Comparison of ENCODE assay signal across 26 cellular contexts in the genomic region with DNA sequence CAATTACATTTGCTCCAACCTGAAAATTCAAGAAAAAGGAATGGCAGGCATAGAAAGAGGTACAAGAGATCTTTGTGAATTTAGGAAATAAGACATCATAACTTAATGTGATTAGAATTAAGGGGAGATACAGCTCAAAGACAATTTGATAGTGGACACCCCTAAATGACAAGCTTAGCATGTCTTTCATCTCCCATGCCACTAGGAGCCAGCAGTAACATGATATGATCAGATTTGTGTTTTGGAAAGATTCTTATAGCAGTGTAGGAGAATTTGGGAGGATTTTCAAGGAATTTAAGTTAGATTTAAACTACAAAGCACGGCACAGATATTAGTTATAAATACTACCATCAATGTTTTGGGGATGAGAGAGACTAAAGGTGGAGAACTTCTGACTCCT.
A peak's percentile ranks its signal among the peaks of the same experiment; 100 is the strongest.
DNase-seq lines count a peak whose midpoint lies in the region; ATAC-seq and TF ChIP-seq lines count a peak whose summit lies in the region.
"Had no signal": no experiment of that assay in that cellular context is flagged by ENCODE, and none has a peak within 500 bp of the region (broad histone marks: within the 10 kb centered on the region; RNA-seq: fewer than 3 reads in every experiment).

No MANE protein-coding gene starts in this region.

- no peak overlapping the region for H2BK15ac ChIP-seq in IMR-90 (ENCODE audit: low read depth, low read length)

- DNase-seq in AG08396 (ENCODE audit: low spot score) (peak; percentile 7), IMR-90 (peak; percentile 18), mammary epithelial cell (no peak), iris pigment epithelial cell (ENCODE audit: low read depth) (peak; percentile 14), prostate gland (ENCODE audit: low spot score) (no peak), gastrocnemius medialis (no peak), cerebellar cortex (ENCODE audit: low spot score) (no peak), DMS 273 (lab: John Stamatoyannopoulos, UW; ENCODE audit: unreplicated experiment) (no peak)
- DNase-seq: activated CD4-positive, alpha-beta T cell treated with anti-CD3 and anti-CD28 coated beads for 4 hours; activated CD8-positive, alpha-beta memory T cell treated with anti-CD3 and anti-CD28 coated beads, Interleukin-2, amount 50 U/mL, for 48 hours; BE2C; body of pancreas; effector CD4-positive, alpha-beta T cell; GDM1; left ventricle myocardium inferior; naive B cell; NCI-H1092; NCI-H2081 treated with DMSO at 0.1 percent for 48 hours; NCI-H526; PC-9; stimulated activated CD4-positive, alpha-beta T cell treated with anti-CD3 and anti-CD28 coated beads, Interleukin-4, amount 100 ng/mL, for 4 hours; stimulated activated CD8-positive, alpha-beta memory T cell treated with anti-CD3 and anti-CD28 coated beads, Interleukin-4, amount 100 ng/mL, for 48 hours; substantia nigra; T-helper 9 cell had no signal

- WGBS in IMR-90 (ENCODE audit: extremely low coverage in 2 of 2, insufficient read length in 1 of 2), 2 experiments, result no CpG with 5 or more reads among the region's 1 CpG
- 0% methylated on average over 1 of the region's 1 CpG for WGBS in mammary epithelial cell (ENCODE audit: low coverage, missing lambda C conversion rate)
- WGBS in prostate gland, result 0% methylated on average over 1 of the region's 1 CpG

- peak; percentile 45 for TF ChIP-seq RAD21 in IMR-90 (IDR thresholded peaks at IDR 0.05; ENCODE audit: low read length)

- H3K79me1 ChIP-seq in IMR-90 (ENCODE audit: low read depth in 1 of 2, low read length in 2 of 2), result no peaks in the 10 kb centered on the region

- H2AK5ac ChIP-seq in IMR-90 (ENCODE audit: low read depth, low read length), result no peak overlapping the region

- dilution Hi-C loops in IMR-90 (cut with HindIII; ENCODE audit: low sequenced_read_pairs, unreplicated experiment) (no loop called here), mammary epithelial cell (cut with HindIII; ENCODE audit: low sequenced_read_pairs) (no loop called here)

- H3K23ac ChIP-seq in IMR-90 (ENCODE audit: low read depth, low read length), result no peak overlapping the region

- no peaks in the 10 kb centered on the region for H3K79me2 ChIP-seq in mammary epithelial cell (ENCODE audit: insufficient read depth, low read length)
- H3K79me2 ChIP-seq: parathyroid adenoma had no signal

- no peak overlapping the region for H3K4ac ChIP-seq in IMR-90 (ENCODE audit: low read depth, low read length)

- H2BK120ac ChIP-seq in IMR-90 (ENCODE audit: low read depth, low read length), result no peak overlapping the region

- H3K4me2 ChIP-seq in IMR-90 (ENCODE audit: low read depth, low read length) (no peak overlapping the region), mammary epithelial cell (ENCODE audit: insufficient read depth, low read depth, low read length) (no peak overlapping the region)
- H3K4me2 ChIP-seq: PC-9 had no signal

- no peak overlapping the region for H4K91ac ChIP-seq in IMR-90 (ENCODE audit: insufficient read depth, low read depth, low read length)

- in situ Hi-C loops in IMR-90 (cut with MboI; ENCODE audit: low sequenced_read_pairs), result loop anchor here (10.0 kb wide), 1 partner anchor 155 kb away; no protein-coding TSS in a partner anchor
- in situ Hi-C loops in mammary epithelial cell (cut with MboI; ENCODE audit: low sequenced_read_pairs in 2 of 2), result loop anchor here (10.0 to 25.0 kb wide), 2 partner anchors 155 to 168 kb away; no protein-coding TSS in a partner anchor
- in situ Hi-C loops in gastrocnemius medialis (cut with MboI; ENCODE audit: low sequenced_read_pairs in 4 of 4), result no loop called here

- no peaks in the 10 kb centered on the region for H3K9me1 ChIP-seq in IMR-90 (ENCODE audit: insufficient read depth, low read length)

- H3K27me3 ChIP-seq in IMR-90 (ENCODE audit: control insufficient read depth, insufficient read depth, low read length) (peaks cover 1% of the 10 kb centered on the region; the same call in 1 of the 2 replicates), mammary epithelial cell (ENCODE audit: insufficient read depth, low read length) (no peaks in the 10 kb centered on the region), prostate gland (replicated peaks; ENCODE audit: insufficient read depth) (no peaks in the 10 kb centered on the region), gastrocnemius medialis (no peaks in the 10 kb centered on the region)
- H3K27me3 ChIP-seq: BE2C, body of pancreas, vagina had no signal

- H4K20me1 ChIP-seq in IMR-90 (ENCODE audit: insufficient read depth, low read length) (no peaks in the 10 kb centered on the region), mammary epithelial cell (ENCODE audit: insufficient read depth, low read length) (no peaks in the 10 kb centered on the region)

- no peak overlapping the region for H2BK20ac ChIP-seq in IMR-90 (ENCODE audit: low read depth, low read length)

- H3K36me3 ChIP-seq in IMR-90 (ENCODE audit: control insufficient read depth, insufficient read depth, low read length), result no peaks in the 10 kb centered on the region
- H3K36me3 ChIP-seq in mammary epithelial cell (ENCODE audit: insufficient read depth, low read length), result no peaks in the 10 kb centered on the region
- H3K36me3 ChIP-seq in prostate gland, result no peaks in the 10 kb centered on the region
- H3K36me3 ChIP-seq in gastrocnemius medialis, result no peaks in the 10 kb centered on the region
- H3K36me3 ChIP-seq: BE2C, left ventricle myocardium inferior, vagina had no signal

- ATAC-seq in IMR-90 (ENCODE audit: low read depth), result peak; percentile 49
- no peak for ATAC-seq in gastrocnemius medialis
- ATAC-seq: body of pancreas had no signal

- CTCF ChIA-PET in IMR-90 (lab: Yijun Ruan, JAX) (interaction anchor here (0.7 to 1.0 kb wide), 2 partner anchors 157 to 161 kb away, joined by 3 read pairs; no protein-coding TSS in a partner anchor), mammary epithelial cell (lab: Charles Lee; ENCODE audit: low non-redundant PET) (interaction anchor here (0.7 kb wide), 1 partner anchor 185 kb away, joined by 3 read pairs; no protein-coding TSS in a partner anchor)

- H3K56ac ChIP-seq in IMR-90 (ENCODE audit: extremely low read depth, insufficient read depth, low read length), result no peak overlapping the region

- no peak overlapping the region for H2AK9ac ChIP-seq in IMR-90 (replicated peaks; ENCODE audit: low read depth, low read length, poor library complexity)

- no peak for TF ChIP-seq POLR2A in IMR-90 (IDR thresholded peaks at IDR 0.05; ENCODE audit: low read depth, low read length)
- no peak for TF ChIP-seq POLR2A in prostate gland (IDR thresholded peaks at IDR 0.05)
- TF ChIP-seq POLR2A in gastrocnemius medialis (IDR thresholded peaks at IDR 0.05), result no peak

- no peak overlapping the region for H3K27ac ChIP-seq in IMR-90 (ENCODE audit: insufficient read depth, low read length)
- no peak overlapping the region for H3K27ac ChIP-seq in mammary epithelial cell (ENCODE audit: insufficient read depth, low read depth, low read length)
- no peak overlapping the region for H3K27ac ChIP-seq in prostate gland
- no peak overlapping the region for H3K27ac ChIP-seq in gastrocnemius medialis
- H3K27ac ChIP-seq: body of pancreas, left ventricle myocardium inferior, parathyroid adenoma, PC-9, vagina had no signal

- no peak overlapping the region for H3K9ac ChIP-seq in IMR-90 (ENCODE audit: low read depth, low read length)
- H3K9ac ChIP-seq in mammary epithelial cell (ENCODE audit: insufficient read depth, low read length), result no peak overlapping the region
- H3K9ac ChIP-seq: parathyroid adenoma had no signal

- H2AFZ ChIP-seq in IMR-90 (replicated peaks; ENCODE audit: low read length, poor library complexity) (no peak overlapping the region), mammary epithelial cell (ENCODE audit: low read depth, low read length) (no peak overlapping the region)
- H2AFZ ChIP-seq: parathyroid adenoma, PC-9 had no signal

- H3K4me3 ChIP-seq in IMR-90 (ENCODE audit: insufficient read depth, low read depth, low read length) (no peak overlapping the region), mammary epithelial cell (replicated peaks in 1 of 3; ENCODE audit: insufficient read depth in 1 of 3, low read depth in 2 of 3, low read length in 3 of 3) (no peak overlapping the region), prostate gland (no peak overlapping the region), gastrocnemius medialis (no peak overlapping the region)
- H3K4me3 ChIP-seq: body of pancreas, left ventricle myocardium inferior, PC-9, vagina had no signal

- intact Hi-C loops in IMR-90 (cut with micrococcal nuclease), result loop anchor here (1.0 kb wide), 1 partner anchor 159 kb away; no protein-coding TSS in a partner anchor
- intact Hi-C loops in mammary epithelial cell (cut with micrococcal nuclease), result loop anchor here (1.0 to 2.0 kb wide), 2 partner anchors 79 to 159 kb away; no protein-coding TSS in a partner anchor
- intact Hi-C loops in prostate gland (cut with DNase I), result no loop called here
- intact Hi-C loops in gastrocnemius medialis (cut with DNase I; ENCODE audit: low total_unique reads), result no loop called here

- H4K8ac ChIP-seq in IMR-90 (ENCODE audit: low read depth in 2 of 2, low read length in 2 of 2), result no peak overlapping the region

- no peak overlapping the region for H3K18ac ChIP-seq in IMR-90 (ENCODE audit: low read depth, low read length)

- POLR2A ChIA-PET in IMR-90 (lab: Charles Lee; ENCODE audit: unreplicated experiment), result no interaction called here

- H3K14ac ChIP-seq in IMR-90 (replicated peaks; ENCODE audit: low read depth, low read length), result no peak overlapping the region

- no peak overlapping the region for H4K5ac ChIP-seq in IMR-90 (ENCODE audit: low read depth, low read length)

- H2BK5ac ChIP-seq in IMR-90 (ENCODE audit: low read depth, low read length, poor library complexity, severe bottlenecking), result no peak overlapping the region

- H3K4me1 ChIP-seq in IMR-90 (ENCODE audit: control insufficient read depth, insufficient read depth, low read length) (no peaks in the 10 kb centered on the region), mammary epithelial cell (ENCODE audit: insufficient read depth, low read length) (peaks cover 3% of the 10 kb centered on the region), prostate gland (replicated peaks) (no peaks in the 10 kb centered on the region), gastrocnemius medialis (no peaks in the 10 kb centered on the region)
- H3K4me1 ChIP-seq: BE2C, body of pancreas, left ventricle myocardium inferior, parathyroid adenoma, vagina had no signal

- peak; percentile 43; the same call in 1 of the 2 replicates for TF ChIP-seq CTCF in IMR-90 (conservative IDR thresholded peaks at IDR 0.05; ENCODE audit: low read depth, low read length)
- peak; percentile 29 to 57 for TF ChIP-seq CTCF in mammary epithelial cell (conservative IDR thresholded peaks at IDR 0.05 in 1 of 2, IDR thresholded peaks at IDR 0.05 in 1 of 2; ENCODE audit: extremely low read depth in 1 of 2, insufficient read depth in 1 of 2, low read depth in 1 of 2, low read length in 2 of 2)
- TF ChIP-seq CTCF in prostate gland (IDR thresholded peaks at IDR 0.05), result no peak
- TF ChIP-seq CTCF in gastrocnemius medialis (IDR thresholded peaks at IDR 0.05 in 4 of 5, conservative IDR thresholded peaks at IDR 0.05 in 1 of 5), result no peak

- no TSS peak for BruUV-seq in IMR-90 (replicated peaks; lab: Mats Ljungman, UMichigan)
- no TSS peak for BruUV-seq in mammary epithelial cell (replicated peaks; lab: Mats Ljungman, UMichigan)

- no peaks in the 10 kb centered on the region for H3K9me3 ChIP-seq in IMR-90 (ENCODE audit: control insufficient read depth, insufficient read depth, low read length)
- no peaks in the 10 kb centered on the region for H3K9me3 ChIP-seq in mammary epithelial cell (replicated peaks; ENCODE audit: insufficient read depth, low read length)
- H3K9me3 ChIP-seq in prostate gland, result no peaks in the 10 kb centered on the region
- no peaks in the 10 kb centered on the region for H3K9me3 ChIP-seq in gastrocnemius medialis
- H3K9me3 ChIP-seq: BE2C, body of pancreas, left ventricle myocardium inferior, vagina had no signal

Comparison
In these comparisons a context has a peak if more than half of its experiments do, and no peak if none do; other contexts are left out.
1. DNase-seq: peak in AG08396 (single experiment), IMR-90 (single experiment) and iris pigment epithelial cell (single experiment); none in mammary epithelial cell (single experiment), prostate gland (single experiment), gastrocnemius medialis (0 of 2), cerebellar cortex (single experiment) and DMS 273 (single experiment).
2. CTCF ChIP-seq: peak in IMR-90 (single experiment) and mammary epithelial cell (2 of 2); none in prostate gland (0 of 4) and gastrocnemius medialis (0 of 5).
3. in situ Hi-C loops: an anchor here in IMR-90 (10.0 kb wide) and mammary epithelial cell (10.0 to 25.0 kb wide); none called in gastrocnemius medialis.
4. intact Hi-C loops: an anchor here in IMR-90 (1.0 kb wide) and mammary epithelial cell (1.0 to 2.0 kb wide); none called in prostate gland and gastrocnemius medialis.